8 cellular contexts compared by ENCODE assay signal in the genomic region with DNA sequence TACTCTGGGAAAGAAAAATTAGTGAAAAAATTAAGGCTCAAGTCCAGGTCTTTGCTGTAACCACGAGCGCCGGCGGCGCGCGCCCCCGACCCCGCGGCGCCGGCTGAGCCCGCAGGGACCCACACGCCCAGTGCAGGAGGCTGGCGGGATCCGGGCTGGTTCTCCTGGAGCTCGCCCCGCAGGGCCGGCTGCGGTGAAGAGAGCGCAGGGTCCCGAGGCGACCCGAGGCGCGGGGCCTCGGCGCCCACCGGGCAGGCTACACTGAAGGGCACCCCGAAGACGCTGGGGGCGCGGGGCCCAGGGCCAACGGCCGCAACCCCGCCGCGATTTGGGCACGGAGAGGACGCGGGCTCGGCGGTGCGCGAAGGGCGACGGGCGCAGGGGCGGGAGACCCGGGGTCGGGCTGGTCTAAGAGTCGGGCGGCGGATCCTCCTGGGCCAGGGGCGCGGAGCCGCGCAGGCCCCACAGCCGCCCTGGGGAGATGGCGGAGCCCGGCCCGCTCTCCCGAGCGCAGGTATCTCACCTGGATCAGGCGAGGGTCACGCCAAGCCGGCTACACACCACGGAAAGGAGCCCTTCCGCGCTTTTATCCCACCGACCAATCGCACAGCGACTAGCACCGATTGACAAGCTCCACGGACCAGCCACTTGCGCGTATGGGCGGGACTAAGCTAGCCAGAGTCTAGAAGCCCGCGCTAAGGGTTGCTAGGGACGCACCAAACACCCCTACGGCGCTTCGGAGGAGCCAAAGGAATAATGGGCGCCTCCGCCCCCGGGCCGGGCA. TPM values are rescaled to one million over a fixed set of nuclear protein-coding genes. Genes with fewer than 3 reads are reported as not detected.
DNase-seq lines count a peak whose midpoint lies in the region; ATAC-seq and TF ChIP-seq lines count a peak whose summit lies in the region.

A gene (minus strand): TSS at position 582 of the 784 bp plus-strand sequence. CDS start 6,440 bp downstream, outside the sequence.

- peaks cover 25% of the 10 kb centered on the region for H3K4me1 ChIP-seq in muscle layer of colon (ENCODE audit: insufficient read depth, low read length)

- no peaks in the 10 kb centered on the region for H3K9me3 ChIP-seq in muscle layer of colon (ENCODE audit: low read length)

- H3K4me3 ChIP-seq in muscle layer of colon (ENCODE audit: low read depth in 1 of 2, low read length in 2 of 2), result peak within 1 kb of the TSS; percentile 94 to 96

- H3K9ac ChIP-seq in muscle layer of colon (ENCODE audit: low read length), result no peak within 1 kb of the TSS

- peak within 1 kb of the TSS; percentile 84 for H3K27ac ChIP-seq in muscle layer of colon (ENCODE audit: low read depth, low read length)

- DNase-seq in DMS53 treated with DMSO at 0.1 percent for 48 hours (lab: John Stamatoyannopoulos, UW; ENCODE audit: unreplicated experiment) (peak; percentile 93), KG1 (lab: John Stamatoyannopoulos, UW) (peak; percentile 87)
- DNase-seq in activated T-cell treated with anti-CD3 and anti-CD28 coated beads, Interleukin-2, amount 50 U/mL, for 1 hour, result peak; percentile 89
- DNase-seq in stimulated activated CD8-positive, alpha-beta memory T cell treated with anti-CD3 and anti-CD28 coated beads, Interleukin-7, amount 100 ng/mL, for 1 hour (ENCODE audit: low read depth in 2 of 2), result peak; percentile 78 to 83

- no peaks in the 10 kb centered on the region for H3K27me3 ChIP-seq in muscle layer of colon (ENCODE audit: control insufficient read depth in 1 of 2, insufficient read depth in 2 of 2, low read length in 2 of 2)

- H3K36me3 ChIP-seq in muscle layer of colon (ENCODE audit: insufficient read depth, low read length), result peaks cover 6% of the 10 kb centered on the region

- peak; percentile 80 for ATAC-seq in GM21723 (IDR thresholded peaks at IDR 0.05; ENCODE audit: unreplicated experiment)
- peak; percentile 94 for ATAC-seq in esophagus mucosa

TF ChIP-seq in PFSK-1, 5 proteins besides CTCF, POLR2A, EP300 and RAD21:
- TF ChIP-seq POLR2AphosphoS5 (IDR thresholded peaks at IDR 0.05; ENCODE audit: low read depth, low read length) (no peak), TAF1 (IDR thresholded peaks at IDR 0.05; ENCODE audit: borderline replicate concordance, insufficient read depth, low read length) (no peak), FOXP2 (optimal IDR thresholded peaks at IDR 0.05; ENCODE audit: borderline replicate concordance, extremely low read depth, extremely low read length, insufficient read depth) (peak; percentile 33), SIN3A (IDR thresholded peaks at IDR 0.05; ENCODE audit: borderline replicate concordance, insufficient read depth, low read length) (peak; percentile 57; the same call in 1 of the 2 replicates)
- TF ChIP-seq, protein P1, sequence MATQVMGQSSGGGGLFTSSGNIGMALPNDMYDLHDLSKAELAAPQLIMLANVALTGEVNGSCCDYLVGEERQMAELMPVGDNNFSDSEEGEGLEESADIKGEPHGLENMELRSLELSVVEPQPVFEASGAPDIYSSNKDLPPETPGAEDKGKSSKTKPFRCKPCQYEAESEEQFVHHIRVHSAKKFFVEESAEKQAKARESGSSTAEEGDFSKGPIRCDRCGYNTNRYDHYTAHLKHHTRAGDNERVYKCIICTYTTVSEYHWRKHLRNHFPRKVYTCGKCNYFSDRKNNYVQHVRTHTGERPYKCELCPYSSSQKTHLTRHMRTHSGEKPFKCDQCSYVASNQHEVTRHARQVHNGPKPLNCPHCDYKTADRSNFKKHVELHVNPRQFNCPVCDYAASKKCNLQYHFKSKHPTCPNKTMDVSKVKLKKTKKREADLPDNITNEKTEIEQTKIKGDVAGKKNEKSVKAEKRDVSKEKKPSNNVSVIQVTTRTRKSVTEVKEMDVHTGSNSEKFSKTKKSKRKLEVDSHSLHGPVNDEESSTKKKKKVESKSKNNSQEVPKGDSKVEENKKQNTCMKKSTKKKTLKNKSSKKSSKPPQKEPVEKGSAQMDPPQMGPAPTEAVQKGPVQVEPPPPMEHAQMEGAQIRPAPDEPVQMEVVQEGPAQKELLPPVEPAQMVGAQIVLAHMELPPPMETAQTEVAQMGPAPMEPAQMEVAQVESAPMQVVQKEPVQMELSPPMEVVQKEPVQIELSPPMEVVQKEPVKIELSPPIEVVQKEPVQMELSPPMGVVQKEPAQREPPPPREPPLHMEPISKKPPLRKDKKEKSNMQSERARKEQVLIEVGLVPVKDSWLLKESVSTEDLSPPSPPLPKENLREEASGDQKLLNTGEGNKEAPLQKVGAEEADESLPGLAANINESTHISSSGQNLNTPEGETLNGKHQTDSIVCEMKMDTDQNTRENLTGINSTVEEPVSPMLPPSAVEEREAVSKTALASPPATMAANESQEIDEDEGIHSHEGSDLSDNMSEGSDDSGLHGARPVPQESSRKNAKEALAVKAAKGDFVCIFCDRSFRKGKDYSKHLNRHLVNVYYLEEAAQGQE (IDR thresholded peaks at IDR 0.05; ENCODE audit: insufficient read depth in 1 of 2, low read depth in 2 of 2, low read length in 2 of 2), result no peak

RNA-seq across cellular contexts. Expression of the gene that starts here (rescaled TPM):
- polyA plus RNA-seq in PFSK-1 (2012; ENCODE audit: insufficient read length, low read depth), result 4.4 TPM
- 12.2 TPM for total RNA-seq in esophagus mucosa

Comparison
In these comparisons a context has a peak if more than half of its experiments do, and no peak if none do; other contexts are left out.
1. Peak in every context shown above with its lines: DNase-seq, ATAC-seq, H3K4me3 ChIP-seq and H3K27ac ChIP-seq.